ENCODE assay signal across 17 cellular contexts in genomic region chr16:85994492-85995433, GRCh38.
A peak's percentile ranks its signal among the peaks of the same experiment; 100 is the strongest.
DNase-seq lines count a peak whose midpoint lies in the region; ATAC-seq and TF ChIP-seq lines count a peak whose summit lies in the region.
"Had no signal": no experiment of that assay in that cellular context is flagged by ENCODE, and none has a peak within 500 bp of the region (broad histone marks: within the 10 kb centered on the region; RNA-seq: fewer than 3 reads in every experiment).

No MANE protein-coding gene starts in this region.

- no peak for TF ChIP-seq POLR2A in suprapubic skin (IDR thresholded peaks at IDR 0.05)

- peak; percentile 36 for DNase-seq in activated effector memory CD4-positive, alpha-beta T cell treated with anti-CD3 and anti-CD28 coated beads, Interleukin-2, amount 50 U/mL, for 16 hours
- no peak for DNase-seq in activated effector memory CD4-positive, alpha-beta T cell treated with Interleukin-2 at 50 U/mL for 16 hours
- no peak for DNase-seq in SK-N-MC (ENCODE audit: low read depth, low spot score)
- peak; percentile 63 for DNase-seq in left kidney (ENCODE audit: low read depth, low spot score)
- peak in 1 of 2 donors; percentile 31 for DNase-seq in suprapubic skin (ENCODE audit: low spot score in 2 of 2)
- DNase-seq in amniotic stem cell (lab: John Stamatoyannopoulos, UW): no peak
- DNase-seq in NCI-H146 (lab: John Stamatoyannopoulos, UW): no peak
- DNase-seq: activated CD4-positive, alpha-beta T cell treated with anti-CD3 and anti-CD28 coated beads, Interleukin-2, amount 10 ng/mL, durations not matched to agents 7 days and 5 days; amygdala; central memory CD4-positive, alpha-beta T cell; effector memory CD4-positive, alpha-beta T cell; HCEC 1CT; pancreas; T1000 had no signal

- H3K27ac ChIP-seq in SK-N-MC (no peak overlapping the region), suprapubic skin (no peak overlapping the region)
- H3K27ac ChIP-seq: pancreas had no signal

- H3K4me3 ChIP-seq in SK-N-MC (0 out of 2 replicates have a peak overlapping the region, but pooled peaks have one; percentile 30), suprapubic skin (peak overlapping the region; percentile 16)
- H3K4me3 ChIP-seq: pancreas, SJCRH30, skin epidermis had no signal

- TF ChIP-seq EP300 in suprapubic skin (IDR thresholded peaks at IDR 0.05): no peak

- H3K36me3 ChIP-seq in SK-N-MC (ENCODE audit: insufficient read depth, low read length) (no peaks in the 10 kb centered on the region), suprapubic skin (no peaks in the 10 kb centered on the region)
- H3K36me3 ChIP-seq: pancreas, SJCRH30 had no signal

- TF ChIP-seq CTCF in suprapubic skin (IDR thresholded peaks at IDR 0.05): no peak

- no peak for ATAC-seq in HG03571 (IDR thresholded peaks at IDR 0.05; ENCODE audit: unreplicated experiment)
- ATAC-seq: pancreas had no signal

- no peaks in the 10 kb centered on the region for H3K4me1 ChIP-seq in suprapubic skin
- H3K4me1 ChIP-seq: pancreas had no signal

- H3K9ac ChIP-seq in SK-N-MC (ENCODE audit: insufficient read length): no peak overlapping the region

- H3K27me3 ChIP-seq in suprapubic skin: peaks cover 31% of the 10 kb centered on the region
- H3K27me3 ChIP-seq: pancreas, SJCRH30 had no signal

- H3K9me3 ChIP-seq in SK-N-MC (ENCODE audit: low read depth, low read length): no peaks in the 10 kb centered on the region
- H3K9me3 ChIP-seq in suprapubic skin: no peaks in the 10 kb centered on the region
- H3K9me3 ChIP-seq: pancreas, SJCRH30 had no signal

- WGBS in suprapubic skin: 83% methylated on average over 20 of the region's 20 CpGs

Comparison
In these comparisons a context has a peak if more than half of its experiments do, and no peak if none do; other contexts are left out.
1. DNase-seq: peak in activated effector memory CD4-positive, alpha-beta T cell treated with anti-CD3 and anti-CD28 coated beads, Interleukin-2, amount 50 U/mL, for 16 hours (single experiment) and left kidney (single experiment); none in activated effector memory CD4-positive, alpha-beta T cell treated with Interleukin-2 at 50 U/mL for 16 hours (single experiment), SK-N-MC (single experiment), amniotic stem cell (single experiment) and NCI-H146 (single experiment).